In the genomic region with DNA sequence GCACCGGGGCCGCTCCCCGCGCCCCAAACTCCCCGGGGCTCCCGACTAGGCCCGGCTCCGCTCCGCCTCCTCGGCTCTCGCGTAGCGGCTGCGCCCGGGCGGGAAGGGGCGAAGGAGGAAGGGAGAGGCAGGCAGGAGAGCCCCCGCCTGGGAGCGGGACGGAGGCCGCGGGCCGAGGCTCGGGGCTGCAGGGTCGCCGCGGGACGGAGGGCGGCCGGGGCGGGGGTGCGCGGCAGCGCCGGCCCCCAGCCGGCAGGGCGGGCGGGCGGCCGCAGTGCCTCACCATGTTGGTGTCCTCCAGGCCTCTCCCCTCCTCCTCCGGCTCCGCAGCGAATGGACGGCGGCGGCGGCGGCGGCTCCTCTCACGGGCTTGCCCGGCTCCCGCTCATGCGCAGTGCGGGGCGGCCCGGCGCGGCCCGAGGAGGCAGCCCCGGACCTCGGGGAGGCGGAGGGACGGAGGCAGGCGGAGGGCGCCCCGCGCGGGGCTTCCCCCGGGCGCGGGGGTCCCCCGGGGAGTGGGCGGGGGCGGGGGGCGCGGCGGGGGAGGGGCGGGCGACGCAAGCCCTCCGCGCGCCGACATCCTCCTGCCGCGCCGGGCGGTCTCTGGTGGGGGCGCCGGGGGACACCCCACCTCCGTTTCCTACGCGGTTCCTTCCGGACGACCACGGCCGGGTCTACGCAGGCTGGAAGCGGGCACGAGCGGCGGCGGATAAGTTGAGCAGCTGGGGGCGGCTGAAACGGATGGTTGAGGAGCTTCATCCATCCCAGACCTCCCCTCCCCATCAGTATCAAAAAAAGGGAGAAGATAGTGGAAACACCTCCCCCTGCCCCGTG, we compare ENCODE assay signal across 8 cellular contexts. TPM values are rescaled to one million over a fixed set of nuclear protein-coding genes. Genes with fewer than 3 reads are reported as not detected.
DNase-seq lines count a peak whose midpoint lies in the region; ATAC-seq and TF ChIP-seq lines count a peak whose summit lies in the region.

DCUN1D1 (minus strand) TSS at position 335 of the 834 bp plus-strand sequence; CDS start at position 286, 49 bp downstream.

- peak within 1 kb of the TSS; percentile 82 to 83 for H3K9ac ChIP-seq in colonic mucosa (ENCODE audit: low read depth in 2 of 2, low read length in 2 of 2)

- TF ChIP-seq CTCF in colonic mucosa (IDR thresholded peaks at IDR 0.05) = no peak

- H3K27ac ChIP-seq in colonic mucosa = peak within 1 kb of the TSS; percentile 75

- H3K27me3 ChIP-seq in colonic mucosa = no peaks in the 10 kb centered on the region

- H3K4me1 ChIP-seq in colonic mucosa = peaks cover 4% of the 10 kb centered on the region

- no peaks in the 10 kb centered on the region for H3K9me3 ChIP-seq in colonic mucosa

- intact Hi-C loops in colonic mucosa (cut with DNase I) = loop anchor here (5.0 kb wide), 1 partner anchor 117 kb away; the partner anchor contains the start of gene MCCC1
- intact Hi-C loops in left colon (cut with DNase I, micrococcal nuclease) = no loop called here

- no peaks in the 10 kb centered on the region for H3K36me3 ChIP-seq in colonic mucosa

- DNase-seq in Ammon's horn (ENCODE audit: low spot score) (peak; percentile 91), NCI-H510A treated with DMSO at 0.1 percent for 48 hours (lab: John Stamatoyannopoulos, UW) (peak; percentile 64), colonic mucosa (peak; percentile 90), left colon (peak; percentile 88 to 91)
- peak; percentile 91 for DNase-seq in activated CD4-positive, alpha-beta T cell treated with anti-CD3 and anti-CD28 coated beads for 48 hours
- peak; percentile 68 to 88 for DNase-seq in stimulated activated CD4-positive, alpha-beta T cell treated with anti-CD3 and anti-CD28 coated beads, Interleukin-1b, Interleukin-23, amount 100 ng/mL, for 4 hours (ENCODE audit: low read depth in 2 of 2)

- H3K4me3 ChIP-seq in colonic mucosa = peak within 1 kb of the TSS; percentile 96

- ATAC-seq in GM19043 (IDR thresholded peaks at IDR 0.05; ENCODE audit: low read depth, unreplicated experiment) = peak; percentile 82
- peak; percentile 90 for ATAC-seq in HG03342 (IDR thresholded peaks at IDR 0.05; ENCODE audit: unreplicated experiment)
- peak; percentile 97 for ATAC-seq in left colon

RNA-seq across cellular contexts. Expression of gene DCUN1D1, which starts in this region (rescaled TPM):
- 10 to 100 TPM; 38.9 to 56.6 TPM for total RNA-seq in colonic mucosa
- total RNA-seq in left colon = 10 to 100 TPM; 44.0 to 52.6 TPM

Comparison
In these comparisons a context has a peak if more than half of its experiments do, and no peak if none do; other contexts are left out.
1. Peak in every context shown above with its lines: DNase-seq, ATAC-seq, H3K4me3 ChIP-seq and H3K27ac ChIP-seq.